16 cellular contexts compared by ENCODE assay signal in genomic region chr7:6242561-6242960, GRCh38. TPM values are rescaled to one million over a fixed set of nuclear protein-coding genes. Genes with fewer than 3 reads are reported as not detected.
DNase-seq lines count a peak whose midpoint lies in the region; ATAC-seq, FAIRE-seq and TF ChIP-seq lines count a peak whose summit lies in the region.
"Had no signal": no experiment of that assay in that cellular context is flagged by ENCODE, and none has a peak within 500 bp of the region (broad histone marks: within the 10 kb centered on the region; RNA-seq: fewer than 3 reads in every experiment).

No MANE protein-coding gene starts in this region.

- TF ChIP-seq RAD21 in H1 (IDR thresholded peaks at IDR 0.05 in 1 of 2, conservative IDR thresholded peaks at IDR 0.05 in 1 of 2; ENCODE audit: low read depth in 2 of 2, low read length in 2 of 2), result no peak

- peak overlapping the region in 6 of 8 donors; percentile 37 to 99 (median 76) for H3K27ac Mint-ChIP-seq in CD8-positive, alpha-beta memory T cell

- peaks cover 48 to 66% (median 59%) of the 10 kb centered on the region in 3 donors for H3K4me1 Mint-ChIP-seq in CD8-positive, alpha-beta memory T cell

- no peak overlapping the region for H3K23ac ChIP-seq in H1 (ENCODE audit: insufficient read length)
- no peak overlapping the region for H3K23ac ChIP-seq in neuronal stem cell (ENCODE audit: low read depth, low read length, poor library complexity)

- no peak for TF ChIP-seq CTCF in H1 (IDR thresholded peaks at IDR 0.05; ENCODE audit: control extremely low read depth in 1 of 3, insufficient read depth in 1 of 3, low read depth in 1 of 3, low read length in 3 of 3)

- peaks cover 15% of the 10 kb centered on the region for H3K4me1 ChIP-seq in CD8-positive, alpha-beta memory T cell (ENCODE audit: insufficient read depth, low read length)
- peaks cover 0 to 5% (median under 1%) of the 10 kb centered on the region in 4 experiments; a peak in 3 of 7 replicates for H3K4me1 ChIP-seq in H1 (replicated peaks in 1 of 4; ENCODE audit: control insufficient read depth in 3 of 4, insufficient read depth in 4 of 4, low read length in 3 of 4)
- no peaks in the 10 kb centered on the region for H3K4me1 ChIP-seq in neuronal stem cell (ENCODE audit: control insufficient read depth in 2 of 2, insufficient read depth in 1 of 2, low read depth in 1 of 2, low read length in 2 of 2)
- H3K4me1 ChIP-seq: Peyer's patch had no signal

- H2BK15ac ChIP-seq in H1 (ENCODE audit: low read length) (no peak overlapping the region), neuronal stem cell (ENCODE audit: low read length) (no peak overlapping the region)

- 98% methylated on average over 5 of the region's 5 CpGs; no CpG with 5 or more reads in 1 of the 2 experiments for WGBS in H1 (ENCODE audit: extremely low coverage in 1 of 2, insufficient coverage in 1 of 2, insufficient read length in 1 of 2, insufficient replicate concordance in 2 of 2, low coverage in 1 of 2, low lambda C conversion rate in 2 of 2, missing lambda C conversion rate in 1 of 2), 2 experiments
- WGBS in neuronal stem cell (ENCODE audit: extremely low coverage in 2 of 2, insufficient read length in 2 of 2, insufficient replicate concordance in 1 of 2), 2 donors, result no CpG with 5 or more reads among the region's 5 CpGs

- no peak overlapping the region for H3K27ac ChIP-seq in CD8-positive, alpha-beta memory T cell (ENCODE audit: low read depth, low read length)
- H3K27ac ChIP-seq in H1 (ENCODE audit: low read depth, low read length), result no peak overlapping the region; the same call in 1 of the 2 replicates
- no peak overlapping the region for H3K27ac ChIP-seq in neuronal stem cell (replicated peaks; ENCODE audit: low read length)
- H3K27ac ChIP-seq: BLaER1 treated with 17β-estradiol and CSF1 and Interleukin-3, amounts not matched to agents 10 nM and 100 nM; Peyer's patch; SJSA1 had no signal

- H3K36me3 Mint-ChIP-seq in CD8-positive, alpha-beta memory T cell, result no peaks in the 10 kb centered on the region

- H4K8ac ChIP-seq in H1 (ENCODE audit: extremely low read depth, insufficient read depth, low read length) (peak overlapping the region; percentile 51; the same call in 1 of the 2 replicates), neuronal stem cell (ENCODE audit: low read depth, low read length) (no peak overlapping the region)

- H3K18ac ChIP-seq in H1 (ENCODE audit: extremely low read depth, low read length) (no peak overlapping the region), neuronal stem cell (ENCODE audit: low read length) (peak overlapping the region; percentile 62)

- H2AK5ac ChIP-seq in H1 (ENCODE audit: low read depth, low read length) (no peak overlapping the region), neuronal stem cell (ENCODE audit: low read depth, low read length) (no peak overlapping the region)

- DNase-seq in CD8-positive, alpha-beta memory T cell, result no peak
- DNase-seq in HT1080 (ENCODE audit: low read depth), result peak; percentile 19
- DNase-seq in H1 (ENCODE audit: low read depth in 1 of 2, low spot score in 2 of 2), result no peak
- no peak for DNase-seq in neuronal stem cell (ENCODE audit: low spot score)
- DNase-seq in left ventricle myocardium superior, result no peak
- DNase-seq in HuH-7.5 (ENCODE audit: low spot score), result no peak
- no peak for DNase-seq in kidney glomerular epithelial cell (lab: John Stamatoyannopoulos, UW)
- DNase-seq: Caco-2, NCI-H1436 treated with DMSO at 0.1 percent for 48 hours, NCI-H2081, NCI-H524, Peyer's patch had no signal

- no peak overlapping the region for H2BK20ac ChIP-seq in H1 (ENCODE audit: low read length)

- no peaks in the 10 kb centered on the region for H3K27me3 ChIP-seq in CD8-positive, alpha-beta memory T cell (ENCODE audit: insufficient read depth, low read length, poor library complexity, severe bottlenecking)
- H3K27me3 ChIP-seq in H1 (replicated peaks in 1 of 4; ENCODE audit: control insufficient read depth in 3 of 4, extremely low read depth in 1 of 4, insufficient read depth in 3 of 4, low read length in 3 of 4) (no peaks in the 10 kb centered on the region), neuronal stem cell (ENCODE audit: control insufficient read depth in 3 of 3, insufficient read depth in 3 of 3, low read depth in 1 of 3, low read length in 3 of 3) (no peaks in the 10 kb centered on the region)
- H3K27me3 ChIP-seq: BLaER1 treated with 17β-estradiol and CSF1 and Interleukin-3, amounts not matched to agents 10 nM and 100 nM; Peyer's patch; SJSA1 had no signal

- no peak overlapping the region for H4K5ac ChIP-seq in H1 (ENCODE audit: insufficient read length, low read depth, low read length)

- H3K79me1 ChIP-seq in H1 (ENCODE audit: low read depth, low read length), result no peaks in the 10 kb centered on the region; the same call in 1 of the 2 replicates
- peaks cover 2% of the 10 kb centered on the region for H3K79me1 ChIP-seq in neuronal stem cell (ENCODE audit: low read depth, low read length)

- H3K14ac ChIP-seq in H1 (ENCODE audit: insufficient read length) (no peak overlapping the region), neuronal stem cell (ENCODE audit: low read length) (no peak overlapping the region)

- H3K4ac ChIP-seq in H1 (replicated peaks; ENCODE audit: insufficient read length, low read depth, low read length) (no peak overlapping the region), neuronal stem cell (ENCODE audit: low read length) (no peak overlapping the region)

- H3K9ac ChIP-seq in H1 (replicated peaks in 1 of 4; ENCODE audit: extremely low read depth in 1 of 4, low read depth in 3 of 4, low read length in 3 of 4) (no peak overlapping the region), neuronal stem cell (ENCODE audit: low read depth, low read length, poor library complexity) (no peak overlapping the region)
- H3K9ac ChIP-seq: BLaER1 treated with 17β-estradiol and CSF1 and Interleukin-3, amounts not matched to agents 10 nM and 100 nM had no signal

- H3K4me2 ChIP-seq in H1 (ENCODE audit: insufficient read depth in 1 of 2, low read depth in 2 of 2, low read length in 2 of 2) (no peak overlapping the region), neuronal stem cell (ENCODE audit: insufficient read depth, low read length, poor library complexity, severe bottlenecking) (no peak overlapping the region)
- H3K4me2 ChIP-seq: BLaER1 treated with 17β-estradiol and CSF1 and Interleukin-3, amounts not matched to agents 10 nM and 100 nM had no signal

- H3K4me3 ChIP-seq in CD8-positive, alpha-beta memory T cell (ENCODE audit: low read length), result no peak overlapping the region
- H3K4me3 ChIP-seq in H1 (ENCODE audit: extremely low read depth in 1 of 4, insufficient read depth in 2 of 4, low read depth in 3 of 4, low read length in 4 of 4) (no peak overlapping the region), neuronal stem cell (ENCODE audit: low read length in 2 of 2) (no peak overlapping the region)
- H3K4me3 ChIP-seq: BLaER1 treated with 17β-estradiol and CSF1 and Interleukin-3, amounts not matched to agents 10 nM and 100 nM; HAP-1; Peyer's patch; SJSA1 had no signal

- H2BK120ac ChIP-seq in H1 (replicated peaks; ENCODE audit: low read depth, low read length) (no peak overlapping the region), neuronal stem cell (ENCODE audit: low read depth, low read length) (no peak overlapping the region)

- H3K36me3 ChIP-seq in CD8-positive, alpha-beta memory T cell (ENCODE audit: insufficient read depth, low read length), result no peaks in the 10 kb centered on the region
- H3K36me3 ChIP-seq in H1 (ENCODE audit: control insufficient read depth in 2 of 4, insufficient read depth in 4 of 4, low read length in 3 of 4), result no peaks in the 10 kb centered on the region
- no peaks in the 10 kb centered on the region for H3K36me3 ChIP-seq in neuronal stem cell (replicated peaks in 1 of 2; ENCODE audit: control insufficient read depth in 2 of 2, insufficient read depth in 2 of 2, low read length in 2 of 2)
- H3K36me3 ChIP-seq: BLaER1 treated with 17β-estradiol and CSF1 and Interleukin-3, amounts not matched to agents 10 nM and 100 nM; HAP-1; Peyer's patch; SJSA1 had no signal

- no peaks in the 10 kb centered on the region for H3K23me2 ChIP-seq in H1 (ENCODE audit: low read depth, low read length)

- CTCF ChIA-PET in CD8-positive, alpha-beta memory T cell (lab: Charles Lee), result no interaction called here
- CTCF ChIA-PET in H1 (lab: Charles Lee; ENCODE audit: partially characterized antibody), result interaction anchor here (1.1 kb wide), 1 partner anchor 80 kb away, joined by 5 read pairs; no protein-coding TSS in a partner anchor

- H4K20me1 ChIP-seq in H1 (replicated peaks in 1 of 2; ENCODE audit: control insufficient read depth in 1 of 2, insufficient read depth in 2 of 2, low read length in 2 of 2), result no peaks in the 10 kb centered on the region

- H3K79me2 ChIP-seq in H1 (ENCODE audit: control insufficient read depth in 1 of 2, insufficient read depth in 2 of 2, low read length in 2 of 2), result no peaks in the 10 kb centered on the region; a peak in 2 of 4 replicates

- intact Hi-C loops in left ventricle myocardium superior (cut with micrococcal nuclease), result no loop called here

- H3K56ac ChIP-seq in H1 (replicated peaks; ENCODE audit: insufficient read length, low read depth, low read length), result no peak overlapping the region

- no peak overlapping the region for H2BK12ac ChIP-seq in H1 (ENCODE audit: low read depth, low read length)
- no peak overlapping the region for H2BK12ac ChIP-seq in neuronal stem cell (ENCODE audit: low read length)

- H2AFZ ChIP-seq in H1 (ENCODE audit: low read length), result no peak overlapping the region
- no peak overlapping the region for H2AFZ ChIP-seq in neuronal stem cell (ENCODE audit: low read length)

- no peaks in the 10 kb centered on the region for H3K27me3 Mint-ChIP-seq in CD8-positive, alpha-beta memory T cell

- H4K91ac ChIP-seq in H1 (replicated peaks; ENCODE audit: insufficient read length, low read length) (no peak overlapping the region), neuronal stem cell (ENCODE audit: low read depth, low read length, poor library complexity) (no peak overlapping the region)

- TF ChIP-seq POLR2A in H1 (IDR thresholded peaks at IDR 0.05; ENCODE audit: control extremely low read depth in 1 of 2, low read depth in 2 of 2, low read length in 2 of 2), result no peak

- no peaks in the 10 kb centered on the region for H3K9me3 Mint-ChIP-seq in CD8-positive, alpha-beta memory T cell

- FAIRE-seq in H1 (lab: Jason Lieb, UNC), result no peak

- no peaks in the 10 kb centered on the region for H3K9me3 ChIP-seq in CD8-positive, alpha-beta memory T cell (ENCODE audit: low read length)
- H3K9me3 ChIP-seq in H1 (ENCODE audit: insufficient read depth in 2 of 2, low read depth in 1 of 2, low read length in 1 of 2) (no peaks in the 10 kb centered on the region), neuronal stem cell (replicated peaks in 1 of 2; ENCODE audit: control insufficient read depth in 2 of 2, insufficient read depth in 1 of 2, low read depth in 1 of 2, low read length in 2 of 2) (no peaks in the 10 kb centered on the region)
- H3K9me3 ChIP-seq: BLaER1 treated with 17β-estradiol and CSF1 and Interleukin-3, amounts not matched to agents 10 nM and 100 nM; Caco-2; HAP-1; Peyer's patch; SJSA1 had no signal

- no peak for TF ChIP-seq EP300 in H1 (IDR thresholded peaks at IDR 0.05; ENCODE audit: borderline replicate concordance in 1 of 2, low read depth in 2 of 2, low read length in 2 of 2)

- POLR2A ChIA-PET in CD8-positive, alpha-beta memory T cell (lab: Charles Lee), result interaction anchor here (1.5 kb wide), 1 partner anchor 29 kb away, joined by 3 read pairs; the partner anchor contains the start of gene CYTH3
- POLR2A ChIA-PET in H1 (lab: Charles Lee; ENCODE audit: partially characterized antibody), result interaction anchor here (0.8 kb wide), 1 partner anchor 28 kb away, joined by 3 read pairs; no protein-coding TSS in a partner anchor

- H2BK5ac ChIP-seq in H1 (ENCODE audit: low read depth, low read length) (no peak overlapping the region), neuronal stem cell (ENCODE audit: low read length) (no peak overlapping the region)

- ATAC-seq in GM21367 (IDR thresholded peaks at IDR 0.05; ENCODE audit: unreplicated experiment) (no peak), left ventricle myocardium superior (no peak)

- H3K4me3 Mint-ChIP-seq in CD8-positive, alpha-beta memory T cell, result peak overlapping the region in 4 of 7 donors; percentile 33 to 87 (median 64)

RNA-seq across cellular contexts. Expression of gene CYTH3, which starts 29.9 kb away (rescaled TPM):
- 1 to 10 TPM; 4.5 to 4.9 TPM for total RNA-seq in CD8-positive, alpha-beta memory T cell
- polyA plus RNA-seq in CD8-positive, alpha-beta memory T cell, result 15.7 TPM
- total RNA-seq in HT1080 (2014; rRNA removed; shearing (Covaris generic)), result 15.3 and 20.4 TPM in 2 replicates
- polyA plus RNA-seq in HT1080 (2015; cell fraction: cytosol; rRNA removed), result 22.1 and 24.0 TPM in 2 replicates
- polyA plus RNA-seq in HT1080 (2015; cell fraction: nucleus; rRNA removed), result 31.5 and 35.5 TPM in 2 replicates
- 9.7 and 11.9 TPM in 2 replicates for total RNA-seq in H1 (2021; fragmentation: NEBNext Ultra II Directional; extraction: Animal tissue kit (Norgen Biotek cat#: 25700))
- 10.3 and 15.4 TPM in 2 replicates for polyA plus RNA-seq in H1 (2011; rRNA removed)
- polyA plus RNA-seq in H1 (2011; cell fraction: cytosol; rRNA removed), result 9.3 TPM
- 24.2 TPM for polyA plus RNA-seq in H1 (2011; cell fraction: nucleus; rRNA removed)
- 7.1 to 10.0 TPM (median 9.3 TPM) in 4 replicates for polyA plus RNA-seq in H1 (2012, experiment 1 of 2)
- polyA plus RNA-seq in H1 (2012, experiment 2 of 2), result 3.8 TPM
- 8.0 TPM for polyA plus RNA-seq in H1 (2013, experiment 1 of 2)
- polyA plus RNA-seq in H1 (2013, experiment 2 of 2), result 9.2 TPM
- polyA minus RNA-seq in H1 (2011; rRNA and poly(A)+ RNA removed), result 5.1 and 10.3 TPM in 2 replicates
- 9.4 TPM for polyA minus RNA-seq in H1 (2011; cell fraction: cytosol; rRNA and poly(A)+ RNA removed)
- polyA minus RNA-seq in H1 (2011; cell fraction: nucleus; rRNA and poly(A)+ RNA removed), result 11.6 TPM
- 9.5 TPM for polyA plus RNA-seq in neuronal stem cell (2013, experiment 1 of 2)
- 9.5 TPM for polyA plus RNA-seq in neuronal stem cell (2013, experiment 2 of 2)
- total RNA-seq in left ventricle myocardium superior, result 27.8 TPM
